10 cellular contexts compared by ENCODE assay signal in the genomic region with DNA sequence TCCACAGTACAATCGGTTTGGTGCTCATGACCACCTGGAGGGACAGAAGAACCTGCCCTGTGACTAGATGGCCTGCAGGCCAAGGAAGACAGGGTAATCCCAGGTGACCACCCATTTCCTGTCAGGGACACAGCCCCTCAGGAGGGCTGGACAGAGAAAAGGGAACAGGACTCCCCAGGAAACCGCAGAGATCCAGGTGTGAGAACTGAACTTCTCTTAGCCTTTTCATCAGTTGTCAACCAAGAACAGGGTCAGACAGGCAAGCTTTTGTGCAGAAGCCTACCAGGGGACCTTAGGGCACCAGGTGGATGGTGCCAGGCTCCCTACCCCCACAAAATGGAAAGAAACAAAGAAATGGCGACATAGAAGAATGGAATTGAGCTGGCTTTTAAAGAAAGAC.
DNase-seq lines count a peak whose midpoint lies in the region; ATAC-seq and TF ChIP-seq lines count a peak whose summit lies in the region.
"Had no signal": no experiment of that assay in that cellular context is flagged by ENCODE, and none has a peak within 500 bp of the region (broad histone marks: within the 10 kb centered on the region; RNA-seq: fewer than 3 reads in every experiment).

No MANE protein-coding gene starts in this region.

- H4K8ac ChIP-seq in mesendoderm (ENCODE audit: low read depth, low read length), result no peak overlapping the region

- intact Hi-C loops in activated CD4-positive, alpha-beta T cell treated with anti-CD3 and anti-CD28 coated beads, Interleukin-2, amount 10 ng/mL, durations not matched to agents 24 days and 14 days (cut with micrococcal nuclease), result loop anchor here (5.0 kb wide), 1 partner anchor 126 kb away; no protein-coding TSS in a partner anchor

- WGBS in GM23248 (ENCODE audit: low coverage in 1 of 2, low lambda C conversion rate in 2 of 2, missing lambda C conversion rate in 2 of 2), 2 experiments, result 81 to 85% methylated on average over 3 of the region's 3 CpGs
- WGBS in mesendoderm (ENCODE audit: extremely low coverage, insufficient coverage, low lambda C conversion rate), result no CpG with 5 or more reads among the region's 3 CpGs

- H3K23ac ChIP-seq in mesendoderm (ENCODE audit: low read length), result no peak overlapping the region

- H2BK120ac ChIP-seq in mesendoderm (ENCODE audit: low read depth, low read length), result no peak overlapping the region

- peaks cover 9% of the 10 kb centered on the region for H3F3A ChIP-seq in GM23248 (ENCODE audit: insufficient read depth)

- no peak overlapping the region for H2BK15ac ChIP-seq in mesendoderm (replicated peaks; ENCODE audit: low read depth)

- H3K4me3 ChIP-seq in RWPE2 (ENCODE audit: severe bottlenecking), result no peak overlapping the region
- H3K4me3 ChIP-seq in GM23248, result no peak overlapping the region
- H3K4me3 ChIP-seq in mesendoderm (ENCODE audit: low read length), result no peak overlapping the region
- H3K4me3 ChIP-seq: SJCRH30 had no signal

- no peak overlapping the region for H2AK5ac ChIP-seq in mesendoderm (ENCODE audit: low read length)

- no peak overlapping the region for H4K5ac ChIP-seq in mesendoderm (ENCODE audit: low read length)

- peaks cover 80% of the 10 kb centered on the region for H3K4me1 Mint-ChIP-seq in activated CD4-positive, alpha-beta T cell treated with anti-CD3 and anti-CD28 coated beads, Interleukin-2, amount 10 ng/mL, durations not matched to agents 24 days and 14 days
- H3K4me1 Mint-ChIP-seq in immature natural killer cell, result peaks cover 72 to 88% of the 10 kb centered on the region in 2 donors
- peaks cover 86% of the 10 kb centered on the region for H3K4me1 Mint-ChIP-seq in stimulated activated effector memory CD8-positive, alpha-beta T cell treated with anti-CD3 and anti-CD28 coated beads, Interleukin-12 subunit alpha, Interleukin-12 subunit beta, amount 100 ng/mL, for 72 hours

- peak overlapping the region; percentile 93 for H3K4me3 Mint-ChIP-seq in activated CD4-positive, alpha-beta T cell treated with anti-CD3 and anti-CD28 coated beads, Interleukin-2, amount 10 ng/mL, durations not matched to agents 24 days and 14 days
- H3K4me3 Mint-ChIP-seq in immature natural killer cell, result peak overlapping the region; percentile 92 to 98 (median 98)
- peak overlapping the region; percentile 90 for H3K4me3 Mint-ChIP-seq in stimulated activated effector memory CD8-positive, alpha-beta T cell treated with anti-CD3 and anti-CD28 coated beads, Interleukin-12 subunit alpha, Interleukin-12 subunit beta, amount 100 ng/mL, for 72 hours

- H3K4me1 ChIP-seq in RWPE2 (ENCODE audit: insufficient read depth, poor library complexity, severe bottlenecking) (peaks cover 36% of the 10 kb centered on the region), GM23248 (ENCODE audit: insufficient read depth) (peaks cover 33% of the 10 kb centered on the region), mesendoderm (ENCODE audit: control insufficient read depth, low read depth, low read length) (peaks cover 16% of the 10 kb centered on the region)

- peaks cover 15% of the 10 kb centered on the region for H3K36me3 Mint-ChIP-seq in activated CD4-positive, alpha-beta T cell treated with anti-CD3 and anti-CD28 coated beads, Interleukin-2, amount 10 ng/mL, durations not matched to agents 24 days and 14 days (ENCODE audit: low read depth)
- peaks cover 0 to 14% (median 0%) of the 10 kb centered on the region in 3 donors for H3K36me3 Mint-ChIP-seq in immature natural killer cell
- peaks cover 29% of the 10 kb centered on the region for H3K36me3 Mint-ChIP-seq in stimulated activated effector memory CD8-positive, alpha-beta T cell treated with anti-CD3 and anti-CD28 coated beads, Interleukin-12 subunit alpha, Interleukin-12 subunit beta, amount 100 ng/mL, for 72 hours
- H3K36me3 Mint-ChIP-seq: type B pancreatic cell had no signal

- peaks cover 27% of the 10 kb centered on the region for H3K79me1 ChIP-seq in mesendoderm (ENCODE audit: low read length)

- no peak overlapping the region for H3K56ac ChIP-seq in mesendoderm (ENCODE audit: low read length)

- H3K4ac ChIP-seq in mesendoderm (ENCODE audit: low read depth, low read length), result no peak overlapping the region

- H3K27me3 ChIP-seq in RWPE2 (ENCODE audit: insufficient read depth, poor library complexity, severe bottlenecking) (no peaks in the 10 kb centered on the region), GM23248 (replicated peaks; ENCODE audit: insufficient read depth) (no peaks in the 10 kb centered on the region), mesendoderm (ENCODE audit: insufficient read depth, low read length, poor library complexity) (no peaks in the 10 kb centered on the region)
- H3K27me3 ChIP-seq: SJCRH30 had no signal

- H3K27ac ChIP-seq in RWPE2 (ENCODE audit: poor library complexity, severe bottlenecking) (peak overlapping the region; percentile 17), GM23248 (no peak overlapping the region), mesendoderm (ENCODE audit: low read depth, low read length) (no peak overlapping the region)
- H3K27ac ChIP-seq: SJCRH30 had no signal

- H3K9me3 Mint-ChIP-seq in activated CD4-positive, alpha-beta T cell treated with anti-CD3 and anti-CD28 coated beads, Interleukin-2, amount 10 ng/mL, durations not matched to agents 24 days and 14 days, result no peaks in the 10 kb centered on the region
- no peaks in the 10 kb centered on the region for H3K9me3 Mint-ChIP-seq in immature natural killer cell
- no peaks in the 10 kb centered on the region for H3K9me3 Mint-ChIP-seq in stimulated activated effector memory CD8-positive, alpha-beta T cell treated with anti-CD3 and anti-CD28 coated beads, Interleukin-12 subunit alpha, Interleukin-12 subunit beta, amount 100 ng/mL, for 72 hours
- H3K9me3 Mint-ChIP-seq: type B pancreatic cell had no signal

- peak overlapping the region; percentile 87 for H3K27ac Mint-ChIP-seq in activated CD4-positive, alpha-beta T cell treated with anti-CD3 and anti-CD28 coated beads, Interleukin-2, amount 10 ng/mL, durations not matched to agents 24 days and 14 days
- peak overlapping the region; percentile 80 to 100 (median 98) for H3K27ac Mint-ChIP-seq in immature natural killer cell
- peak overlapping the region; percentile 96 for H3K27ac Mint-ChIP-seq in stimulated activated effector memory CD8-positive, alpha-beta T cell treated with anti-CD3 and anti-CD28 coated beads, Interleukin-12 subunit alpha, Interleukin-12 subunit beta, amount 100 ng/mL, for 72 hours

- in situ Hi-C loops in GM23248 (cut with MboI), result no loop called here

- H3K36me3 ChIP-seq in RWPE2 (ENCODE audit: low read depth) (no peaks in the 10 kb centered on the region), GM23248 (ENCODE audit: low read depth) (no peaks in the 10 kb centered on the region), mesendoderm (ENCODE audit: control insufficient read depth, insufficient read depth, low read length) (no peaks in the 10 kb centered on the region)
- H3K36me3 ChIP-seq: SJCRH30 had no signal

- no peak overlapping the region for H3K18ac ChIP-seq in mesendoderm (ENCODE audit: low read length)

- H3K9me3 ChIP-seq in RWPE2 (ENCODE audit: severe bottlenecking) (no peaks in the 10 kb centered on the region), GM23248 (ENCODE audit: low read depth) (no peaks in the 10 kb centered on the region)
- H3K9me3 ChIP-seq: SJCRH30 had no signal

- H3K4me2 ChIP-seq in GM23248 (ENCODE audit: unreplicated experiment) (no peak overlapping the region), mesendoderm (ENCODE audit: low read length) (no peak overlapping the region)

- H3K79me2 ChIP-seq in GM23248 (ENCODE audit: insufficient read depth) (peaks cover 63% of the 10 kb centered on the region), mesendoderm (ENCODE audit: control insufficient read depth, insufficient read depth, low read length) (peaks cover 39% of the 10 kb centered on the region)

- TF ChIP-seq CTCF in RWPE2 (IDR thresholded peaks at IDR 0.05; ENCODE audit: poor library complexity, severe bottlenecking) (no peak), GM20000 (IDR thresholded peaks at IDR 0.05; ENCODE audit: extremely low read depth, missing control alignments) (no peak)

- H3K27me3 Mint-ChIP-seq in activated CD4-positive, alpha-beta T cell treated with anti-CD3 and anti-CD28 coated beads, Interleukin-2, amount 10 ng/mL, durations not matched to agents 24 days and 14 days, result peaks cover 12% of the 10 kb centered on the region
- peaks cover 7 to 21% (median 17%) of the 10 kb centered on the region in 3 donors for H3K27me3 Mint-ChIP-seq in immature natural killer cell (ENCODE audit: low read depth in 3 of 3)
- H3K27me3 Mint-ChIP-seq: type B pancreatic cell had no signal

- no peak for DNase-seq in activated CD4-positive, alpha-beta T cell treated with anti-CD3 and anti-CD28 coated beads, Interleukin-2, amount 10 ng/mL, durations not matched to agents 24 days and 14 days
- DNase-seq in activated CD4-positive, alpha-beta T cell treated with anti-CD3 and anti-CD28 coated beads, Interleukin-2, amount 50 U/mL, for 48 hours, result no peak
- DNase-seq in RWPE2 (ENCODE audit: low spot score) (no peak), immature natural killer cell (no peak), GM20000 (ENCODE audit: low spot score) (no peak), GM23248 (no peak), mesendoderm (no peak)
- DNase-seq in stimulated activated effector memory CD8-positive, alpha-beta T cell treated with anti-CD3 and anti-CD28 coated beads, Interleukin-12 subunit alpha, Interleukin-12 subunit beta, amount 100 ng/mL, for 72 hours (ENCODE audit: low spot score in 2 of 2), result no peak
- DNase-seq: SJCRH30 had no signal

- H3K9ac ChIP-seq in GM23248, result no peak overlapping the region
- H3K9ac ChIP-seq in mesendoderm (ENCODE audit: low read length), result no peak overlapping the region

- no peak overlapping the region for H2AFZ ChIP-seq in GM23248

- no peak overlapping the region for H2BK5ac ChIP-seq in mesendoderm (ENCODE audit: low read length)

- H4K20me1 ChIP-seq in GM23248 (ENCODE audit: insufficient read depth), result no peaks in the 10 kb centered on the region

- H3K9me2 ChIP-seq in GM23248 (ENCODE audit: insufficient read depth), result no peaks in the 10 kb centered on the region

- no peak for ATAC-seq in RWPE2 (ENCODE audit: low read depth)
- ATAC-seq in stimulated activated effector memory CD8-positive, alpha-beta T cell treated with anti-CD3 and anti-CD28 coated beads, Interleukin-12 subunit alpha, Interleukin-12 subunit beta, amount 100 ng/mL, for 72 hours, result no peak
